10 cellular contexts compared by ENCODE assay signal in genomic region chr2:48113767-48114166, GRCh38.
DNase-seq lines count a peak whose midpoint lies in the region; ATAC-seq lines count a peak whose summit lies in the region.
"Had no signal": no experiment of that assay in that cellular context is flagged by ENCODE, and none has a peak within 500 bp of the region (broad histone marks: within the 10 kb centered on the region; RNA-seq: fewer than 3 reads in every experiment).

No MANE protein-coding gene starts in this region.

- no peaks in the 10 kb centered on the region for H3K9me3 ChIP-seq in CD4-positive, CD25-positive, alpha-beta regulatory T cell (ENCODE audit: control insufficient read depth in 2 of 2, low read length in 2 of 2)

- peaks cover 13% of the 10 kb centered on the region for H3K4me1 ChIP-seq in CD4-positive, CD25-positive, alpha-beta regulatory T cell (ENCODE audit: control insufficient read depth, insufficient read depth, low read length, poor library complexity, severe bottlenecking)

- no peak for ATAC-seq in CD4-positive, CD25-positive, alpha-beta regulatory T cell (ENCODE audit: low read depth in 2 of 2)
- ATAC-seq in GM18907 (IDR thresholded peaks at IDR 0.05; ENCODE audit: unreplicated experiment): peak; percentile 38
- ATAC-seq in activated T-helper 17 cell treated with anti-CD3 and anti-CD28 coated beads, Interleukin-2, amount 50 U/mL, for 72 hours (replicated peaks): no peak
- no peak for ATAC-seq in natural killer cell treated with Interleukin-12 subunit alpha and Interleukin-12 subunit beta and Interleukin-15 and Interleukin-18, amount 100 ng/mL, for 72 hours
- no peak for ATAC-seq in GM18909 (IDR thresholded peaks at IDR 0.05; ENCODE audit: poor library complexity, unreplicated experiment)

- no peaks in the 10 kb centered on the region for H3K36me3 ChIP-seq in CD4-positive, CD25-positive, alpha-beta regulatory T cell (ENCODE audit: control insufficient read depth, insufficient read depth, low read length)

- no peaks in the 10 kb centered on the region for H3K27me3 Mint-ChIP-seq in CD4-positive, CD25-positive, alpha-beta regulatory T cell
- no peaks in the 10 kb centered on the region for H3K27me3 Mint-ChIP-seq in activated T-helper 17 cell treated with anti-CD3 and anti-CD28 coated beads, Interleukin-2, amount 50 U/mL, for 72 hours
- no peaks in the 10 kb centered on the region for H3K27me3 Mint-ChIP-seq in natural killer cell treated with Interleukin-12 subunit alpha and Interleukin-12 subunit beta and Interleukin-15 and Interleukin-18, amount 100 ng/mL, for 72 hours

- peaks cover 12 to 20% (median 16%) of the 10 kb centered on the region in 4 donors for H3K4me1 Mint-ChIP-seq in CD4-positive, CD25-positive, alpha-beta regulatory T cell
- peaks cover 16% of the 10 kb centered on the region for H3K4me1 Mint-ChIP-seq in activated T-helper 17 cell treated with anti-CD3 and anti-CD28 coated beads, Interleukin-2, amount 50 U/mL, for 72 hours
- H3K4me1 Mint-ChIP-seq in natural killer cell treated with Interleukin-12 subunit alpha and Interleukin-12 subunit beta and Interleukin-15 and Interleukin-18, amount 100 ng/mL, for 72 hours (ENCODE audit: low read depth in 2 of 2): peaks cover 29 to 37% of the 10 kb centered on the region in 2 donors

- no peaks in the 10 kb centered on the region for H3K27me3 ChIP-seq in CD4-positive, CD25-positive, alpha-beta regulatory T cell (ENCODE audit: control insufficient read depth, insufficient read depth, low read length)

- peak overlapping the region in 3 of 4 donors; percentile 4 to 43 (median 20) for H3K4me3 Mint-ChIP-seq in CD4-positive, CD25-positive, alpha-beta regulatory T cell
- peak overlapping the region; percentile 33 for H3K4me3 Mint-ChIP-seq in activated T-helper 17 cell treated with anti-CD3 and anti-CD28 coated beads, Interleukin-2, amount 50 U/mL, for 72 hours
- H3K4me3 Mint-ChIP-seq in natural killer cell treated with Interleukin-12 subunit alpha and Interleukin-12 subunit beta and Interleukin-15 and Interleukin-18, amount 100 ng/mL, for 72 hours: peak overlapping the region; percentile 36

- H3K4me3 ChIP-seq in CD4-positive, CD25-positive, alpha-beta regulatory T cell (ENCODE audit: low read depth, low read length): no peak overlapping the region
- H3K4me3 ChIP-seq: coronary artery had no signal

- H3K27ac ChIP-seq in CD4-positive, CD25-positive, alpha-beta regulatory T cell (ENCODE audit: insufficient read depth, low read length, poor library complexity, severe bottlenecking): no peak overlapping the region

- H3K27ac Mint-ChIP-seq in CD4-positive, CD25-positive, alpha-beta regulatory T cell: peak overlapping the region in 2 of 3 donors; percentile 11 to 69
- peak overlapping the region; percentile 85 for H3K27ac Mint-ChIP-seq in activated T-helper 17 cell treated with anti-CD3 and anti-CD28 coated beads, Interleukin-2, amount 50 U/mL, for 72 hours
- H3K27ac Mint-ChIP-seq in natural killer cell treated with Interleukin-12 subunit alpha and Interleukin-12 subunit beta and Interleukin-15 and Interleukin-18, amount 100 ng/mL, for 72 hours: peak overlapping the region; percentile 19 to 65

- peaks cover 0 to 1% (median 0%) of the 10 kb centered on the region in 7 donors for H3K9me3 Mint-ChIP-seq in CD4-positive, CD25-positive, alpha-beta regulatory T cell
- no peaks in the 10 kb centered on the region for H3K9me3 Mint-ChIP-seq in activated T-helper 17 cell treated with anti-CD3 and anti-CD28 coated beads, Interleukin-2, amount 50 U/mL, for 72 hours
- no peaks in the 10 kb centered on the region for H3K9me3 Mint-ChIP-seq in natural killer cell treated with Interleukin-12 subunit alpha and Interleukin-12 subunit beta and Interleukin-15 and Interleukin-18, amount 100 ng/mL, for 72 hours

- no peak for DNase-seq in CD4-positive, CD25-positive, alpha-beta regulatory T cell
- no peak for DNase-seq in natural killer cell treated with Interleukin-12 subunit alpha and Interleukin-12 subunit beta and Interleukin-15 and Interleukin-18, amount 100 ng/mL, for 72 hours (ENCODE audit: low spot score)
- DNase-seq in medulla oblongata (ENCODE audit: extremely low spot score) (no peak), GDM1 (lab: John Stamatoyannopoulos, UW) (no peak)
- no peak for DNase-seq in stimulated activated naive CD4-positive, alpha-beta T cell treated with Interleukin-2 at 50 U/mL for 16 hours (lab: John Stamatoyannopoulos, UW)
- DNase-seq: Right ventricle myocardium superior had no signal

- H3K36me3 Mint-ChIP-seq in CD4-positive, CD25-positive, alpha-beta regulatory T cell: no peaks in the 10 kb centered on the region
- no peaks in the 10 kb centered on the region for H3K36me3 Mint-ChIP-seq in activated T-helper 17 cell treated with anti-CD3 and anti-CD28 coated beads, Interleukin-2, amount 50 U/mL, for 72 hours (ENCODE audit: low read depth)
- no peaks in the 10 kb centered on the region for H3K36me3 Mint-ChIP-seq in natural killer cell treated with Interleukin-12 subunit alpha and Interleukin-12 subunit beta and Interleukin-15 and Interleukin-18, amount 100 ng/mL, for 72 hours
